8 cellular contexts compared by ENCODE assay signal in the genomic region with DNA sequence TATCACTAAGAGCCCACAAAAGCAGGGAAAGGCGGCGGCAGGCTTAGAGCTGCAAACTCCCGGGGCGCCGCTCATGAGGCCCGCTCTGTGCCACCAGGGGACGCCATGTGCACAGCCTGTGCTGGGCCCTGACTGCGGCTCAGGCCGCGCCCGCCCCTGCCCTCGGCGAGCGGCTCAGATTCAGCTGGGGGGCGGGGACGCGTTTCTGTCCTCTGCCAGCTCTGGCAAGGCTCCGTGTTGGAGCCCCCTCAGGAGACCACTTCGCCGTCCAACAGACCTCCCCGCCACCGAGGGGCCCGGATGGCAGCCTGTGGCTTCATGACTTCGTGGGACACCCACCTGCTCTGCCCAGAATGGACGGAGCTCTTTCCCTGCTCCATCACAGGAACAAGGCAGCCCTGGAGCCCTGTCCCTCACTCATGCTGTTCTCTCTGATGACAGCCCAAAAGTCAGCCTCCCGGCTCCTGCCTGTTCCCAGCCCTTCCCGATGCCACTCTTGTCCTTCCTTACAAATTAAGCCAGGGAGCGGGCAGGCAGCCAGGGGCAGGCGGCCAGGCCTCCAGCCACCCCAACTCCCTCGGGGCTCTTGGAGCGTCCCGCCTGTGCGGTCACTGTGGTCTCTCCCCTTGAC.
DNase-seq lines count a peak whose midpoint lies in the region; ATAC-seq and TF ChIP-seq lines count a peak whose summit lies in the region.

No MANE protein-coding gene starts in this region.

- peak overlapping the region in 7 of 8 donors; percentile 21 to 68 (median 57) for H3K4me3 Mint-ChIP-seq in CD4-positive, alpha-beta memory T cell

- peak overlapping the region in 1 of 7 donors; percentile 35 for H3K27ac Mint-ChIP-seq in CD4-positive, alpha-beta memory T cell

- no peak overlapping the region for H3K9ac ChIP-seq in muscle layer of colon (ENCODE audit: low read length)

- H3K27me3 ChIP-seq in CD4-positive, alpha-beta memory T cell (ENCODE audit: insufficient read depth, low read length) = no peaks in the 10 kb centered on the region
- H3K27me3 ChIP-seq in muscle layer of colon (ENCODE audit: control insufficient read depth in 1 of 2, insufficient read depth in 2 of 2, low read length in 2 of 2) = no peaks in the 10 kb centered on the region

- H3K9me3 ChIP-seq in CD4-positive, alpha-beta memory T cell (ENCODE audit: control insufficient read depth in 1 of 2, low read length in 2 of 2) = no peaks in the 10 kb centered on the region
- no peaks in the 10 kb centered on the region for H3K9me3 ChIP-seq in muscle layer of colon (ENCODE audit: low read length)

- H3K36me3 ChIP-seq in CD4-positive, alpha-beta memory T cell (ENCODE audit: insufficient read depth, low read length) = no peaks in the 10 kb centered on the region
- H3K36me3 ChIP-seq in muscle layer of colon (ENCODE audit: insufficient read depth, low read length) = no peaks in the 10 kb centered on the region

- peaks cover 0 to 7% (median 1%) of the 10 kb centered on the region in 4 donors for H3K4me1 Mint-ChIP-seq in CD4-positive, alpha-beta memory T cell

- peaks cover 6% of the 10 kb centered on the region for H3K4me1 ChIP-seq in CD4-positive, alpha-beta memory T cell (ENCODE audit: insufficient read depth, low read length)
- peaks cover 5% of the 10 kb centered on the region for H3K4me1 ChIP-seq in muscle layer of colon (ENCODE audit: insufficient read depth, low read length)

- POLR2A ChIA-PET in CD4-positive, alpha-beta memory T cell (lab: Charles Lee; ENCODE audit: partially characterized antibody) = interaction anchor here (0.8 to 2.0 kb wide), 4 partner anchors 8 to 264 kb away, joined by 3 to 24 read pairs (median 4); partner anchors contain the start of genes ABTB2, CAPRIN1 and CAT

- no peaks in the 10 kb centered on the region for H3K9me3 Mint-ChIP-seq in CD4-positive, alpha-beta memory T cell

- intact Hi-C loops in CD4-positive, alpha-beta memory T cell (cut with micrococcal nuclease) = loop anchor here (1.0 to 2.0 kb wide), 5 partner anchors 74 to 319 kb away; no protein-coding TSS in a partner anchor

- DNase-seq in CD4-positive, alpha-beta memory T cell = peak; percentile 67 to 76 (median 72)
- peak; percentile 68 for DNase-seq in NOMO-1 treated with DMSO at 0.1 percent for 48 hours (lab: John Stamatoyannopoulos, UW; ENCODE audit: unreplicated experiment)
- peak; percentile 91 for DNase-seq in activated CD8-positive, alpha-beta memory T cell treated with anti-CD3 and anti-CD28 coated beads, Interleukin-2, amount 50 U/mL, for 48 hours
- no peak for DNase-seq in epithelial cell of proximal tubule (ENCODE audit: low read depth)
- peak; percentile 91 for DNase-seq in stimulated activated CD8-positive, alpha-beta memory T cell treated with anti-CD3 and anti-CD28 coated beads, Interleukin-4, amount 100 ng/mL, for 48 hours

- ATAC-seq in GM19397 (IDR thresholded peaks at IDR 0.05; ENCODE audit: unreplicated experiment) = peak; percentile 83
- ATAC-seq in HG03565 (IDR thresholded peaks at IDR 0.05; ENCODE audit: unreplicated experiment) = peak; percentile 60

- no peak overlapping the region for H3K4me3 ChIP-seq in CD4-positive, alpha-beta memory T cell (ENCODE audit: low read length in 2 of 2)
- H3K4me3 ChIP-seq in epithelial cell of proximal tubule (ENCODE audit: low read depth, low read length) = peak overlapping the region; percentile 45
- peak overlapping the region; percentile 30 to 47 for H3K4me3 ChIP-seq in muscle layer of colon (ENCODE audit: low read depth in 1 of 2, low read length in 2 of 2)

- H3K27me3 Mint-ChIP-seq in CD4-positive, alpha-beta memory T cell = peaks cover 0 to 3% of the 10 kb centered on the region in 2 donors

- no peaks in the 10 kb centered on the region for H3K36me3 Mint-ChIP-seq in CD4-positive, alpha-beta memory T cell

- no peak overlapping the region for H3K27ac ChIP-seq in CD4-positive, alpha-beta memory T cell (ENCODE audit: low read depth, low read length)
- no peak overlapping the region for H3K27ac ChIP-seq in muscle layer of colon (ENCODE audit: low read depth, low read length)

- peak; percentile 90 for TF ChIP-seq CTCF in epithelial cell of proximal tubule (conservative IDR thresholded peaks at IDR 0.05; ENCODE audit: low read depth, low read length)

- CTCF ChIA-PET in CD4-positive, alpha-beta memory T cell (lab: Charles Lee; ENCODE audit: partially characterized antibody) = interaction anchor here (0.6 to 7.6 kb wide), 42 partner anchors 10 to 370 kb away, joined by 3 to 123 read pairs (median 4); partner anchors contain the start of genes ABTB2 and NAT10

Comparison
In these comparisons a context has a peak if more than half of its experiments do, and no peak if none do; other contexts are left out.
1. H3K4me3 ChIP-seq: peak in epithelial cell of proximal tubule (single experiment) and muscle layer of colon (2 of 2); none in CD4-positive, alpha-beta memory T cell (0 of 2).